In genomic region chr1:67619080-67619479, GRCh38 we compare ENCODE assay signal across 13 cellular contexts.
DNase-seq lines count a peak whose midpoint lies in the region; ATAC-seq and TF ChIP-seq lines count a peak whose summit lies in the region.
"Had no signal": no experiment of that assay in that cellular context is flagged by ENCODE, and none has a peak within 500 bp of the region (broad histone marks: within the 10 kb centered on the region; RNA-seq: fewer than 3 reads in every experiment).

No MANE protein-coding gene starts in this region.

- H3K79me2 ChIP-seq in GM23338 (replicated peaks; ENCODE audit: insufficient read depth), result no peaks in the 10 kb centered on the region

- no peaks in the 10 kb centered on the region for H3F3A ChIP-seq in GM23338 (replicated peaks; ENCODE audit: low read depth)

- ATAC-seq in GM21529 (IDR thresholded peaks at IDR 0.05; ENCODE audit: unreplicated experiment), result no peak
- no peak for ATAC-seq in GM23338
- no peak for ATAC-seq in body of pancreas
- ATAC-seq: activated naive CD8-positive, alpha-beta T cell treated with anti-CD3 and anti-CD28 coated beads, Interleukin-2, amount 50 U/mL, for 24 hours; natural killer cell treated with Interleukin-12 subunit alpha and Interleukin-12 subunit beta and Interleukin-15 and Interleukin-18, amount 100 ng/mL, for 72 hours had no signal

- no peak overlapping the region for H3K4me2 ChIP-seq in GM23338
- H3K4me2 ChIP-seq: PC-9 had no signal

- TF ChIP-seq EP300 in tibial nerve (IDR thresholded peaks at IDR 0.05), result no peak

- H4K20me1 ChIP-seq in GM23338 (replicated peaks; ENCODE audit: insufficient read depth), result no peaks in the 10 kb centered on the region

- peak overlapping the region; percentile 43 for H3K4me3 ChIP-seq in adipocyte (ENCODE audit: low read length)
- H3K4me3 ChIP-seq in esophagus squamous epithelium, result peak overlapping the region in 1 of 4 donors; percentile 48
- H3K4me3 ChIP-seq in tibial nerve, result no peak overlapping the region
- H3K4me3 ChIP-seq in GM23338, result no peak overlapping the region
- no peak overlapping the region for H3K4me3 ChIP-seq in body of pancreas
- H3K4me3 ChIP-seq: PC-9 had no signal

- H3K4me1 ChIP-seq in adipocyte (ENCODE audit: control insufficient read depth, insufficient read depth, low read length), result peaks cover 36% of the 10 kb centered on the region
- peaks cover 9 to 42% (median 33%) of the 10 kb centered on the region in 3 donors for H3K4me1 ChIP-seq in esophagus squamous epithelium
- peaks cover 0 to 18% (median 12%) of the 10 kb centered on the region in 4 donors for H3K4me1 ChIP-seq in tibial nerve
- H3K4me1 ChIP-seq in GM23338 (ENCODE audit: insufficient read depth), result no peaks in the 10 kb centered on the region
- H3K4me1 ChIP-seq in body of pancreas, result peaks cover 16% of the 10 kb centered on the region

- H3K36me3 Mint-ChIP-seq in nephron progenitor cell (ENCODE audit: low read depth), result no peaks in the 10 kb centered on the region
- H3K36me3 Mint-ChIP-seq in GM23338 (ENCODE audit: low read depth), result no peaks in the 10 kb centered on the region
- H3K36me3 Mint-ChIP-seq: CD4-positive, alpha-beta memory T cell; natural killer cell treated with Interleukin-12 subunit alpha and Interleukin-12 subunit beta and Interleukin-15 and Interleukin-18, amount 100 ng/mL, for 72 hours had no signal

- peak overlapping the region; percentile 62 for H3K9ac ChIP-seq in adipocyte (ENCODE audit: low read length)

- H3K9me3 Mint-ChIP-seq in nephron progenitor cell (peaks cover 7% of the 10 kb centered on the region), GM23338 (no peaks in the 10 kb centered on the region)
- H3K9me3 Mint-ChIP-seq: activated naive CD8-positive, alpha-beta T cell treated with anti-CD3 and anti-CD28 coated beads, Interleukin-2, amount 50 U/mL, for 24 hours; natural killer cell treated with Interleukin-12 subunit alpha and Interleukin-12 subunit beta and Interleukin-15 and Interleukin-18, amount 100 ng/mL, for 72 hours had no signal

- H3K27me3 ChIP-seq in adipocyte (replicated peaks; ENCODE audit: control insufficient read depth, insufficient read depth, low read length) (no peaks in the 10 kb centered on the region), esophagus squamous epithelium (no peaks in the 10 kb centered on the region), tibial nerve (no peaks in the 10 kb centered on the region), GM23338 (ENCODE audit: insufficient read depth) (no peaks in the 10 kb centered on the region), body of pancreas (no peaks in the 10 kb centered on the region)

- no peaks in the 10 kb centered on the region for H3K36me3 ChIP-seq in adipocyte (ENCODE audit: control insufficient read depth, insufficient read depth, low read length, severe bottlenecking)
- H3K36me3 ChIP-seq in esophagus squamous epithelium, result no peaks in the 10 kb centered on the region
- no peaks in the 10 kb centered on the region for H3K36me3 ChIP-seq in tibial nerve
- no peaks in the 10 kb centered on the region for H3K36me3 ChIP-seq in GM23338 (ENCODE audit: insufficient read depth)
- no peaks in the 10 kb centered on the region for H3K36me3 ChIP-seq in body of pancreas (replicated peaks in 1 of 2; ENCODE audit: insufficient read depth in 1 of 2, low read depth in 2 of 2)

- intact Hi-C loops in esophagus squamous epithelium (cut with DNase I) (no loop called here), body of pancreas (cut with DNase I) (no loop called here)

- 47 to 59% methylated on average over 2 of the region's 2 CpGs for WGBS in esophagus squamous epithelium, 2 donors
- 38 to 40% methylated on average over 2 of the region's 2 CpGs for WGBS in tibial nerve, 2 donors
- WGBS in body of pancreas, 2 donors, result 51 to 61% methylated on average over 2 of the region's 2 CpGs

- TF ChIP-seq POLR2A in esophagus squamous epithelium (IDR thresholded peaks at IDR 0.05), result no peak
- no peak for TF ChIP-seq POLR2A in tibial nerve (IDR thresholded peaks at IDR 0.05)
- no peak for TF ChIP-seq POLR2A in body of pancreas (IDR thresholded peaks at IDR 0.05)

- H3K9me3 ChIP-seq in adipocyte (ENCODE audit: control insufficient read depth, low read length) (no peaks in the 10 kb centered on the region), esophagus squamous epithelium (no peaks in the 10 kb centered on the region), tibial nerve (no peaks in the 10 kb centered on the region), body of pancreas (no peaks in the 10 kb centered on the region)

- H2AFZ ChIP-seq in GM23338, result no peak overlapping the region
- H2AFZ ChIP-seq: PC-9 had no signal

- H3K27me3 Mint-ChIP-seq in nephron progenitor cell (ENCODE audit: low read depth, poor library complexity) (peaks cover 3% of the 10 kb centered on the region), GM23338 (ENCODE audit: insufficient read depth, low read depth, poor library complexity) (no peaks in the 10 kb centered on the region)

- peak overlapping the region; percentile 7 to 86 (median 56) for H3K27ac ChIP-seq in esophagus squamous epithelium
- H3K27ac ChIP-seq in tibial nerve, result peak overlapping the region; percentile 17 to 88 (median 66)
- H3K27ac ChIP-seq in GM23338 (ENCODE audit: low read depth), result no peak overlapping the region
- peak overlapping the region in 2 of 4 donors; percentile 25 to 56 for H3K27ac ChIP-seq in body of pancreas
- H3K27ac ChIP-seq: PC-9 had no signal

- H3K4me1 Mint-ChIP-seq in nephron progenitor cell, result peaks cover 11% of the 10 kb centered on the region
- H3K4me1 Mint-ChIP-seq in GM23338, result 0 out of 3 replicates have a peak, but pooled peaks cover 2% of the 10 kb centered on the region
- H3K4me1 Mint-ChIP-seq: activated naive CD8-positive, alpha-beta T cell treated with anti-CD3 and anti-CD28 coated beads, Interleukin-2, amount 50 U/mL, for 24 hours; CD4-positive, alpha-beta memory T cell had no signal

- peak; percentile 48 for DNase-seq in adipocyte (ENCODE audit: low read depth)
- no peak for DNase-seq in esophagus squamous epithelium (lab: John Stamatoyannopoulos, UW)
- no peak for DNase-seq in nephron progenitor cell
- DNase-seq in tibial nerve (ENCODE audit: low spot score in 2 of 2), result no peak
- no peak for DNase-seq in GM23338 (ENCODE audit: low spot score)
- DNase-seq in iPS-NIHi7 (ENCODE audit: extremely low spot score), result no peak
- no peak for DNase-seq in body of pancreas
- DNase-seq: activated naive CD8-positive, alpha-beta T cell treated with anti-CD3 and anti-CD28 coated beads, Interleukin-2, amount 50 U/mL, for 24 hours; CD4-positive, alpha-beta memory T cell; MM.1S; PC-9 had no signal

- no peaks in the 10 kb centered on the region for H3K9me2 ChIP-seq in GM23338 (ENCODE audit: insufficient read depth)

- TF ChIP-seq CTCF in esophagus squamous epithelium (IDR thresholded peaks at IDR 0.05), result no peak
- no peak for TF ChIP-seq CTCF in nephron progenitor cell (IDR thresholded peaks at IDR 0.05)
- TF ChIP-seq CTCF in tibial nerve (IDR thresholded peaks at IDR 0.05), result no peak
- TF ChIP-seq CTCF in GM23338 (conservative IDR thresholded peaks at IDR 0.05; ENCODE audit: low read depth in 2 of 2), result no peak
- no peak for TF ChIP-seq CTCF in body of pancreas (IDR thresholded peaks at IDR 0.05)

- H3K4me3 Mint-ChIP-seq in nephron progenitor cell (no peak overlapping the region), GM23338 (no peak overlapping the region)
- H3K4me3 Mint-ChIP-seq: activated naive CD8-positive, alpha-beta T cell treated with anti-CD3 and anti-CD28 coated beads, Interleukin-2, amount 50 U/mL, for 24 hours; CD4-positive, alpha-beta memory T cell; natural killer cell treated with Interleukin-12 subunit alpha and Interleukin-12 subunit beta and Interleukin-15 and Interleukin-18, amount 100 ng/mL, for 72 hours had no signal

- H3K27ac Mint-ChIP-seq in nephron progenitor cell, result peak overlapping the region; percentile 75
- H3K27ac Mint-ChIP-seq in GM23338, result no peak overlapping the region
- H3K27ac Mint-ChIP-seq: activated naive CD8-positive, alpha-beta T cell treated with anti-CD3 and anti-CD28 coated beads, Interleukin-2, amount 50 U/mL, for 24 hours; CD4-positive, alpha-beta memory T cell; natural killer cell treated with Interleukin-12 subunit alpha and Interleukin-12 subunit beta and Interleukin-15 and Interleukin-18, amount 100 ng/mL, for 72 hours had no signal

TF ChIP-seq in GM23338, 12 proteins besides CTCF, POLR2A, EP300 and RAD21:
- TF ChIP-seq CREB1 (CRISPR knock-in tag; IDR thresholded peaks at IDR 0.05; ENCODE audit: low read depth), result no peak
- no peak for TF ChIP-seq JUNB (IDR thresholded peaks at IDR 0.05; ENCODE audit: unreplicated experiment)
- TF ChIP-seq NANOG (IDR thresholded peaks at IDR 0.05; ENCODE audit: borderline replicate concordance), result no peak
- TF ChIP-seq STAT1 (IDR thresholded peaks at IDR 0.05; ENCODE audit: unreplicated experiment), result no peak
- no peak for TF ChIP-seq ETS1 (IDR thresholded peaks at IDR 0.05)
- TF ChIP-seq ZNF114 (CRISPR knock-in tag; IDR thresholded peaks at IDR 0.05), result no peak
- no peak for TF ChIP-seq POLR2AphosphoS5 (IDR thresholded peaks at IDR 0.05; ENCODE audit: low read depth)
- TF ChIP-seq EZH2phosphoT487 (IDR thresholded peaks at IDR 0.05; ENCODE audit: unreplicated experiment), result no peak
- TF ChIP-seq ZNF331 (CRISPR knock-in tag; IDR thresholded peaks at IDR 0.05; ENCODE audit: low read depth), result no peak
